18 cellular contexts compared by ENCODE assay signal in the genomic region with DNA sequence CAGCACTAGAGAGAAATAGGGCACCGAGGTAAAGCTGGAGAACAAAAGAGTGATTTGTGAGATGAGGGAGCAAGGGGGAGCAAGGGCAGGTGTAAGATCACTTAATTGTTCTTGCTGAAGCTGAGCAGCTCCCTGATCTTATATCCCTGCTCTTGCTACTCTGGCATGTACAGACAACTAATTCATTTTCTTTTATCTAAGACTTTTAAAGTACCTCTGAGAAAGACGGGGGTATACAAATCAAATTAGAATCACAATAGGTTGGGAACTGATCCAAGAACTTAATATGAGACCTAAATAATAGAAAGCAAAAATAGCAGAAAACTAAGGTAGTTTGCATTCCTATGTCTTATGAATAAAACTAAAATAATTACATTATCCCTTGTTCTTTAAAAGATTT.
"Had no signal": no experiment of that assay in that cellular context is flagged by ENCODE, and none has a peak within 500 bp of the region (broad histone marks: within the 10 kb centered on the region; RNA-seq: fewer than 3 reads in every experiment).

No MANE protein-coding gene starts in this region.

- ATAC-seq: HepG2 had no signal

- DNase-seq: IMR-90, Karpas-422, KG1, MG63, NCI-H1092, NCI-H1436 treated with DMSO at 0.1 percent for 48 hours, NCI-H1930, NCI-H2081, NCI-H2171, NCI-H226, NCI-H446, NCI-H510A, NCI-H774, Right ventricle myocardium superior, RPMI8226, SIG-M5, T-helper 2 cell had no signal
